ENCODE assay signal across 24 cellular contexts in genomic region chr12:38327356-38327755, GRCh38.
"Had no signal": no experiment of that assay in that cellular context is flagged by ENCODE, and none has a peak within 500 bp of the region (broad histone marks: within the 10 kb centered on the region; RNA-seq: fewer than 3 reads in every experiment).

No MANE protein-coding gene starts in this region.

- DNase-seq: naive B cell; natural killer cell; occipital lobe; ovary; posterior cingulate gyrus; psoas muscle; right cardiac atrium; stimulated activated CD4-positive, alpha-beta T cell treated with anti-CD3 and anti-CD28 coated beads, Interleukin-15, amount 100 ng/mL, for 24 hours; stimulated activated CD4-positive, alpha-beta T cell treated with anti-CD3 and anti-CD28 coated beads, Interleukin-2, amount 100 ng/mL, for 24 hours; stimulated activated CD4-positive, alpha-beta T cell treated with anti-CD3 and anti-CD28 coated beads, Interleukin-2, amount 100 ng/mL, for 48 hours; stimulated activated CD4-positive, alpha-beta T cell treated with anti-CD3 and anti-CD28 coated beads, Interleukin-4, amount 100 ng/mL, for 24 hours; stimulated activated naive B cell treated with anti-CD40 and anti-IgM and Interleukin-4, amounts not matched to agents 10 μg/mL and 1 μg/mL and 100 μg/mL, for 72 hours; stimulated activated naive CD4-positive, alpha-beta T cell treated with Interleukin-2 at 50 U/mL for 16 hours; stomach; thyroid gland; trophoblast cell; upper lobe of left lung; uterus had no signal

- H3K4me3 Mint-ChIP-seq: naive B cell; natural killer cell; nephron; neural progenitor cell; stimulated activated effector memory CD8-positive, alpha-beta T cell treated with anti-CD3 and anti-CD28 coated beads, Interleukin-12 subunit alpha, Interleukin-12 subunit beta, amount 100 ng/mL, for 72 hours; stimulated activated naive B cell treated with anti-CD40 and anti-IgM and Interleukin-4, amounts not matched to agents 10 μg/mL and 1 μg/mL and 100 μg/mL, for 72 hours; stimulated activated naive CD8-positive, alpha-beta T cell treated with anti-CD3 and anti-CD28 coated beads, Interleukin-15, Interleukin-2, amounts not matched to agents 100 ng/mL and 50 ng/mL, for 24 hours had no signal

- H3K27ac Mint-ChIP-seq: naive B cell; natural killer cell; nephron; neural progenitor cell; progenitor cell of endocrine pancreas; stimulated activated effector memory CD8-positive, alpha-beta T cell treated with anti-CD3 and anti-CD28 coated beads, Interleukin-12 subunit alpha, Interleukin-12 subunit beta, amount 100 ng/mL, for 72 hours; stimulated activated naive B cell treated with anti-CD40 and anti-IgM and Interleukin-4, amounts not matched to agents 10 μg/mL and 1 μg/mL and 100 μg/mL, for 72 hours; stimulated activated naive CD8-positive, alpha-beta T cell treated with anti-CD3 and anti-CD28 coated beads, Interleukin-15, Interleukin-2, amounts not matched to agents 100 ng/mL and 50 ng/mL, for 24 hours had no signal

- H3K36me3 Mint-ChIP-seq: natural killer cell had no signal

- H3K9me3 Mint-ChIP-seq: natural killer cell; nephron; stimulated activated effector memory CD8-positive, alpha-beta T cell treated with anti-CD3 and anti-CD28 coated beads, Interleukin-12 subunit alpha, Interleukin-12 subunit beta, amount 100 ng/mL, for 72 hours; stimulated activated naive B cell treated with anti-CD40 and anti-IgM and Interleukin-4, amounts not matched to agents 10 μg/mL and 1 μg/mL and 100 μg/mL, for 72 hours; stimulated activated naive CD8-positive, alpha-beta T cell treated with anti-CD3 and anti-CD28 coated beads, Interleukin-15, Interleukin-2, amounts not matched to agents 100 ng/mL and 50 ng/mL, for 24 hours had no signal

- ATAC-seq: natural killer cell; psoas muscle; right cardiac atrium; sciatic nerve; stimulated activated effector memory CD8-positive, alpha-beta T cell treated with anti-CD3 and anti-CD28 coated beads, Interleukin-12 subunit alpha, Interleukin-12 subunit beta, amount 100 ng/mL, for 72 hours; stimulated activated naive B cell treated with anti-CD40 and anti-IgM and Interleukin-4, amounts not matched to agents 10 μg/mL and 1 μg/mL and 100 μg/mL, for 72 hours had no signal

- H3K27me3 Mint-ChIP-seq: naive B cell; progenitor cell of endocrine pancreas; stimulated activated naive B cell treated with anti-CD40 and anti-IgM and Interleukin-4, amounts not matched to agents 10 μg/mL and 1 μg/mL and 100 μg/mL, for 72 hours; stimulated activated naive CD8-positive, alpha-beta T cell treated with anti-CD3 and anti-CD28 coated beads, Interleukin-15, Interleukin-2, amounts not matched to agents 100 ng/mL and 50 ng/mL, for 24 hours had no signal

- H3K4me1 Mint-ChIP-seq: naive B cell; nephron; neural progenitor cell; stimulated activated effector memory CD8-positive, alpha-beta T cell treated with anti-CD3 and anti-CD28 coated beads, Interleukin-12 subunit alpha, Interleukin-12 subunit beta, amount 100 ng/mL, for 72 hours had no signal
